9 cellular contexts compared by ENCODE assay signal in the genomic region with DNA sequence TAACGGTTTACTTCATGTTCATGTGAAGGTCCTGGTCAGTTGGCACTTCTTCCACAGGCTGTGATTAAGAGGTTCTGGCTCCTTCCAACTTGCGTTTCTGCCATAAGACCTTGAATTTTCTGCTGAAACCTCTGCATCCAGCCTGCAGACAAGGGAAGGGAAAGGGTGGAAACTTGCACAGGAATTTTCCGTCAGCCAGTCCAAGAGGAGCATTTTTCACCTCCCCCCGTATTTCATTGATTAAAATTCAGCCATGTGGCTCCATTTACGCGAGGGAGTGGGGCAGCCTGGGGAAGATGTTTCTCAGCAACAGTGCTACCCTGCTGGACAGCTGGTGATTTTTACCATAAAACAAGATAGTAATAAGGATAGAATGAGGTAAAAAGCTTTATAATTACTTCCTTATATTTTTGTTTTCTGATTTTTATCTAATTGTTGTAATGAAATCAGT.
"Had no signal": no experiment of that assay in that cellular context is flagged by ENCODE, and none has a peak within 500 bp of the region (broad histone marks: within the 10 kb centered on the region; RNA-seq: fewer than 3 reads in every experiment).

No MANE protein-coding gene starts in this region.

- H3K4me3 ChIP-seq: esophagus muscularis mucosa had no signal

- H3K27me3 Mint-ChIP-seq: memory B cell had no signal

- H3K36me3 ChIP-seq: esophagus muscularis mucosa had no signal

- H3K9me3 Mint-ChIP-seq: activated CD4-positive, alpha-beta T cell treated with anti-CD3 and anti-CD28 coated beads, Interleukin-2, amount 10 ng/mL, durations not matched to agents 7 days and 5 days; activated naive CD4-positive, alpha-beta T cell treated with anti-CD3 and anti-CD28 coated beads, Interleukin-2, amount 50 U/mL, for 24 hours; memory B cell; stimulated activated naive CD8-positive, alpha-beta T cell treated with anti-CD3 and anti-CD28 coated beads, Interleukin-15, Interleukin-2, amounts not matched to agents 100 ng/mL and 50 ng/mL, for 24 hours had no signal

- H3K27me3 ChIP-seq: esophagus muscularis mucosa had no signal

- H3K27ac Mint-ChIP-seq: activated CD4-positive, alpha-beta T cell treated with anti-CD3 and anti-CD28 coated beads, Interleukin-2, amount 10 ng/mL, durations not matched to agents 7 days and 5 days; activated naive CD4-positive, alpha-beta T cell treated with anti-CD3 and anti-CD28 coated beads, Interleukin-2, amount 50 U/mL, for 24 hours; memory B cell; stimulated activated naive CD8-positive, alpha-beta T cell treated with anti-CD3 and anti-CD28 coated beads, Interleukin-15, Interleukin-2, amounts not matched to agents 100 ng/mL and 50 ng/mL, for 24 hours had no signal

- H3K27ac ChIP-seq: esophagus muscularis mucosa had no signal

- DNase-seq: activated CD4-positive, alpha-beta T cell treated with anti-CD3 and anti-CD28 coated beads, Interleukin-2, amount 10 ng/mL, durations not matched to agents 7 days and 5 days; activated CD4-positive, CD25-positive, alpha-beta regulatory T cell; activated T-cell treated with anti-CD3 and anti-CD28 coated beads for 4 hours; hippocampal formation; stimulated activated CD4-positive, alpha-beta T cell treated with anti-CD3 and anti-CD28 coated beads, Interleukin-4, amount 100 ng/mL, for 24 hours had no signal

- H3K4me3 Mint-ChIP-seq: activated CD4-positive, alpha-beta T cell treated with anti-CD3 and anti-CD28 coated beads, Interleukin-2, amount 10 ng/mL, durations not matched to agents 7 days and 5 days; activated naive CD4-positive, alpha-beta T cell treated with anti-CD3 and anti-CD28 coated beads, Interleukin-2, amount 50 U/mL, for 24 hours; memory B cell; stimulated activated naive CD8-positive, alpha-beta T cell treated with anti-CD3 and anti-CD28 coated beads, Interleukin-15, Interleukin-2, amounts not matched to agents 100 ng/mL and 50 ng/mL, for 24 hours had no signal

- H3K36me3 Mint-ChIP-seq: activated naive CD4-positive, alpha-beta T cell treated with anti-CD3 and anti-CD28 coated beads, Interleukin-2, amount 50 U/mL, for 24 hours; memory B cell had no signal

- H3K4me1 Mint-ChIP-seq: activated CD4-positive, alpha-beta T cell treated with anti-CD3 and anti-CD28 coated beads, Interleukin-2, amount 10 ng/mL, durations not matched to agents 7 days and 5 days; activated naive CD4-positive, alpha-beta T cell treated with anti-CD3 and anti-CD28 coated beads, Interleukin-2, amount 50 U/mL, for 24 hours; memory B cell had no signal
